Comparison of ENCODE assay signal across 23 cellular contexts in the genomic region with DNA sequence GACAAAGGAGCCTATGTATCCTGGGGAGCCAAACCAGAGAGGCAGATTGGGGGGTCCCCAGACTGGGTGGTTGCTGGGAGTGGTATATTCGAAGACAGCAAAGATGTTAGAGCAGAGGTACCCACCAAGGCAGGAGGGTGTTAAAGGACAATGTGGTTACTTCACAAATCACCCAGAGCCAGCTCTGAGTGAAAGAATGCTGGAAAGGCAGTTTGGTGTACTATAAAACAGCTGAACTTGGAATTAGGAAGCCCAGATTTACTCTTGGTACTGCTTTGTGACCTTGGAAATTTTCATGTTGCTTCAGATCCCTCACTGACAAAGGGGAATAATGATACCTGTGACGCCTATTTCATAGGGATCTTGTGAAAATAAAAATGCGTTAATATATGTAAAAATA.
DNase-seq lines count a peak whose midpoint lies in the region; FAIRE-seq and TF ChIP-seq lines count a peak whose summit lies in the region.
"Had no signal": no experiment of that assay in that cellular context is flagged by ENCODE, and none has a peak within 500 bp of the region (broad histone marks: within the 10 kb centered on the region; RNA-seq: fewer than 3 reads in every experiment).

No MANE protein-coding gene starts in this region.

- peaks cover 10% of the 10 kb centered on the region for H3K4me1 Mint-ChIP-seq in astrocyte (ENCODE audit: low read depth, unreplicated experiment)
- H3K4me1 Mint-ChIP-seq: CD4-positive, CD25-positive, alpha-beta regulatory T cell had no signal

- H3K27me3 ChIP-seq in astrocyte (ENCODE audit: insufficient read depth, low read length), result no peaks in the 10 kb centered on the region
- H3K27me3 ChIP-seq in skeletal muscle satellite cell (ENCODE audit: control insufficient read depth, insufficient read depth, low read length), result no peaks in the 10 kb centered on the region

- peaks cover 2% of the 10 kb centered on the region for H3K9me3 Mint-ChIP-seq in astrocyte (ENCODE audit: unreplicated experiment)

- peaks cover 8% of the 10 kb centered on the region for H3K4me1 ChIP-seq in astrocyte (ENCODE audit: insufficient read depth, low read length)
- H3K4me1 ChIP-seq in skeletal muscle satellite cell (ENCODE audit: control insufficient read depth, insufficient read depth, low read length), result peaks cover 15% of the 10 kb centered on the region

- peaks cover 2% of the 10 kb centered on the region for H3K36me3 Mint-ChIP-seq in astrocyte (ENCODE audit: low read depth, unreplicated experiment)
- H3K36me3 Mint-ChIP-seq: CD4-positive, CD25-positive, alpha-beta regulatory T cell had no signal

- FAIRE-seq in astrocyte (lab: Jason Lieb, UNC), result no peak
- FAIRE-seq: A204.1, G401.6, GM19239, H54 had no signal

- H3K27me3 Mint-ChIP-seq in astrocyte (ENCODE audit: low read depth, unreplicated experiment), result no peaks in the 10 kb centered on the region

- H3K4me3 Mint-ChIP-seq in astrocyte (ENCODE audit: unreplicated experiment), result no peak overlapping the region
- H3K4me3 Mint-ChIP-seq: CD4-positive, CD25-positive, alpha-beta regulatory T cell had no signal

- H3K36me3 ChIP-seq in astrocyte (ENCODE audit: insufficient read depth, low read length) (no peaks in the 10 kb centered on the region), skeletal muscle satellite cell (ENCODE audit: insufficient read depth, low read length) (no peaks in the 10 kb centered on the region)

- H2AFZ ChIP-seq in astrocyte (ENCODE audit: low read depth, low read length), result no peak overlapping the region
- H2AFZ ChIP-seq: PC-9 had no signal

- H4K20me1 ChIP-seq in astrocyte (ENCODE audit: insufficient read depth, low read length), result no peaks in the 10 kb centered on the region

- peak overlapping the region; percentile 47 for H3K27ac ChIP-seq in astrocyte (ENCODE audit: low read depth, low read length)
- H3K27ac ChIP-seq: PC-9, SK-N-MC had no signal

- no peak overlapping the region for H3K4me3 ChIP-seq in astrocyte (ENCODE audit: insufficient read depth, low read depth, low read length)
- H3K4me3 ChIP-seq in skeletal muscle satellite cell (ENCODE audit: low read length), result no peak overlapping the region
- H3K4me3 ChIP-seq: PC-9, SK-N-MC had no signal

- no peak for TF ChIP-seq CTCF in astrocyte (IDR thresholded peaks at IDR 0.05; ENCODE audit: insufficient read depth, low read depth, low read length)

- H3K4me2 ChIP-seq in astrocyte (ENCODE audit: low read length), result peak overlapping the region; percentile 1
- peak overlapping the region; percentile 40 for H3K4me2 ChIP-seq in skeletal muscle satellite cell (ENCODE audit: low read length)
- H3K4me2 ChIP-seq: PC-9 had no signal

- peak; percentile 17 for DNase-seq in EH (ENCODE audit: low read depth)
- no peak for DNase-seq in astrocyte (ENCODE audit: low read depth)
- DNase-seq in myocyte (ENCODE audit: low read depth), result peak; percentile 26
- no peak for DNase-seq in NCI-H2196 treated with DMSO at 0.1 percent for 48 hours (lab: John Stamatoyannopoulos, UW; ENCODE audit: unreplicated experiment)
- no peak for DNase-seq in NCI-H748 (lab: John Stamatoyannopoulos, UW; ENCODE audit: unreplicated experiment)
- no peak for DNase-seq in NCI-H2227 (lab: John Stamatoyannopoulos, UW; ENCODE audit: unreplicated experiment)
- DNase-seq: CD4-positive, CD25-positive, alpha-beta regulatory T cell; DMS153; Karpas-422; NCI-H1417; NCI-H1694 treated with DMSO at 0.1 percent for 48 hours; NCI-H2227 treated with DMSO at 0.1 percent for 48 hours; NCI-H510A; NCI-H748 treated with DMSO at 0.1 percent for 48 hours; PC-9; RPMI8226; SHP77 had no signal

- no peaks in the 10 kb centered on the region for H3K79me2 ChIP-seq in astrocyte (ENCODE audit: insufficient read depth, low read length)

- H3K9ac ChIP-seq in astrocyte (ENCODE audit: low read length), result no peak overlapping the region
- H3K9ac ChIP-seq in skeletal muscle satellite cell (ENCODE audit: low read depth, low read length), result peak overlapping the region; percentile 27

- peak overlapping the region; percentile 91 for H3K27ac Mint-ChIP-seq in astrocyte (ENCODE audit: unreplicated experiment)
- H3K27ac Mint-ChIP-seq: CD4-positive, CD25-positive, alpha-beta regulatory T cell had no signal

- H3K9me3 ChIP-seq in astrocyte (ENCODE audit: insufficient read depth, low read depth, low read length) (no peaks in the 10 kb centered on the region), skeletal muscle satellite cell (replicated peaks; ENCODE audit: low read length) (no peaks in the 10 kb centered on the region)

Comparison
In these comparisons a context has a peak if more than half of its experiments do, and no peak if none do; other contexts are left out.
1. DNase-seq: peak in EH (single experiment) and myocyte (single experiment); none in astrocyte (single experiment), NCI-H2196 treated with DMSO at 0.1 percent for 48 hours (single experiment), NCI-H748 (single experiment) and NCI-H2227 (single experiment).